8 cellular contexts compared by ENCODE assay signal in the genomic region with DNA sequence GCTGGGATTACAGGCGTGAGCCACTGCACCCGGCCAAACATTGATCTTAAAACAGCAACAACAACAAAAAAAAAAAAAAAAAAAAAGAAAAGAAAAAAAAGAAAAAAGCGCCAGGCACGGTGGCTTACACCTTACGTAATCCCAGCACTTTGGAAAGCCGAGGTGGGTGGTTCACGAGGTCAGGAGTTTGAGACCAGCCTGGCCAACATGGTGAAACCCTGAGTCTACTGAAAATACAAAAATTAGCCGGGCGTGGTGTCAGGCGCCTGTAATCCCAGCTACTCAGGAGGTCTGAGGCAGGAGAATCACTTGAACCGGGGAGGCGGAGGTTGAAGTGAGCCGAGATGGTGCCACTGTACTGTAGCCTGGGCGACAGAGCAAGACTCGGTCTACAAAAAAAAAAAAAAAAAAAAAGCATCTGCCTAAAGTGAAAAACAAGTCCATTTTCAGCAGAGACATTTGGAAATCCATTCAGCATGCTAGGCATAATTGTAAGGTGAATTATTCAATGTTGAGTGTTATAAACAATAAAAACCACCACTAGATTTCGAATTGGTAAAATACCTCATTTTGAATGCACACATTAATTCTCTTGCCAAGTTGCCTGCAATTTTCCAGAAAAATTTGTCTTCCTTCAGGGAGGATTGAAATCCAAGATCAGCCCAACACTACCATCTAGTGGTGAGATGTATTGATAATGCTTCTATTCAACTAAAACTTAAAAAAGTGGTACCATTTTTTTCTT. TPM values are rescaled to one million over a fixed set of nuclear protein-coding genes. Genes with fewer than 3 reads are reported as not detected.
DNase-seq lines count a peak whose midpoint lies in the region; ATAC-seq, FAIRE-seq and TF ChIP-seq lines count a peak whose summit lies in the region.

No MANE protein-coding gene starts in this region.

- in situ Hi-C loops in gastrocnemius medialis (cut with MboI; ENCODE audit: low sequenced_read_pairs in 4 of 4): loop anchor here (5.0 to 10.0 kb wide), 3 partner anchors 83 to 103 kb away; no protein-coding TSS in a partner anchor

- H3K27ac Mint-ChIP-seq in WTC11: peak overlapping the region; percentile 30; the same call in 1 of the 2 replicates

- intact Hi-C loops in heart left ventricle (cut with DNase I): loop anchor here (1.0 to 10.0 kb wide), 10 partner anchors 40 to 210 kb away; a partner anchor contains a TSS
- intact Hi-C loops in Right ventricle myocardium inferior (cut with DNase I): loop anchor here (1.0 to 5.0 kb wide), 3 partner anchors 86 to 208 kb away; no protein-coding TSS in a partner anchor
- intact Hi-C loops in gastrocnemius medialis (cut with DNase I; ENCODE audit: low total_unique reads): loop anchor here (1.0 to 5.0 kb wide), 2 partner anchors 100 to 208 kb away; no protein-coding TSS in a partner anchor

- H3K27ac ChIP-seq in heart left ventricle: no peak overlapping the region
- H3K27ac ChIP-seq in gastrocnemius medialis: no peak overlapping the region

- H3K36me3 ChIP-seq in heart left ventricle: peaks cover 0 to 46% (median 43%) of the 10 kb centered on the region in 9 donors
- H3K36me3 ChIP-seq in gastrocnemius medialis: peaks cover 0 to 20% of the 10 kb centered on the region in 2 donors

- peak; percentile 56 to 83 (median 68) for TF ChIP-seq CTCF in heart left ventricle (IDR thresholded peaks at IDR 0.05)
- TF ChIP-seq CTCF in WTC11 (IDR thresholded peaks at IDR 0.05): peak; percentile 49
- peak; percentile 70 to 83 (median 72) for TF ChIP-seq CTCF in gastrocnemius medialis (IDR thresholded peaks at IDR 0.05 in 4 of 5, conservative IDR thresholded peaks at IDR 0.05 in 1 of 5)

- ATAC-seq in heart left ventricle (peak in 1 of 4 donors; percentile 46), Right ventricle myocardium inferior (no peak), WTC11 (no peak), gastrocnemius medialis (no peak), HG03469 (IDR thresholded peaks at IDR 0.05; ENCODE audit: unreplicated experiment) (no peak)

- CTCF ChIA-PET in WTC11 (lab: Charles Lee): interaction anchor here (0.6 to 2.4 kb wide), 17 partner anchors 8 to 208 kb away, joined by 3 to 23 read pairs (median 5); a partner anchor contains a TSS

- no peak for FAIRE-seq in GM12892 (lab: Jason Lieb, UNC)

- H3K9me3 ChIP-seq in heart left ventricle (peaks cover 0 to under 1% (median 0%) of the 10 kb centered on the region in 12 donors), gastrocnemius medialis (no peaks in the 10 kb centered on the region)

- H3K4me1 ChIP-seq in heart left ventricle: no peaks in the 10 kb centered on the region
- H3K4me1 ChIP-seq in gastrocnemius medialis: no peaks in the 10 kb centered on the region

- DNase-seq in heart left ventricle (peak in 1 of 5 donors; percentile 22), Right ventricle myocardium inferior (ENCODE audit: missing footprints) (no peak), NCI-H146 (lab: John Stamatoyannopoulos, UW) (peak; percentile 65), WTC11 (ENCODE audit: low spot score) (no peak), glomerular endothelial cell (ENCODE audit: extremely low read depth, low read depth, low spot score) (peak; percentile 78), gastrocnemius medialis (no peak), GM12892 (ENCODE audit: insufficient read length) (no peak)

- H3K4me3 ChIP-seq in heart left ventricle: no peak overlapping the region
- no peak overlapping the region for H3K4me3 ChIP-seq in gastrocnemius medialis

- POLR2A ChIA-PET in WTC11 (lab: Charles Lee): no interaction called here

- peaks cover 2% of the 10 kb centered on the region for H3K9me3 Mint-ChIP-seq in WTC11

- WGBS in heart left ventricle, 4 donors: 68 to 73% (median 71%) methylated on average over 16 of the region's 16 CpGs

- no peaks in the 10 kb centered on the region for H3K27me3 ChIP-seq in heart left ventricle
- no peaks in the 10 kb centered on the region for H3K27me3 ChIP-seq in gastrocnemius medialis

- H3K4me3 Mint-ChIP-seq in WTC11: no peak overlapping the region

- H3K4me1 Mint-ChIP-seq in WTC11: peaks cover 1% of the 10 kb centered on the region

- H3K27me3 Mint-ChIP-seq in WTC11 (ENCODE audit: low read depth): no peaks in the 10 kb centered on the region

- H3K36me3 Mint-ChIP-seq in WTC11: peaks cover 13% of the 10 kb centered on the region

- TF ChIP-seq POLR2A in heart left ventricle (IDR thresholded peaks at IDR 0.05) (no peak), gastrocnemius medialis (IDR thresholded peaks at IDR 0.05) (no peak), GM12892 (IDR thresholded peaks at IDR 0.05; ENCODE audit: low read depth, low read length) (no peak)

TF ChIP-seq in WTC11, 78 proteins besides CTCF, POLR2A, EP300 and RAD21 (continues in another document):
- TF ChIP-seq, protein P1, sequence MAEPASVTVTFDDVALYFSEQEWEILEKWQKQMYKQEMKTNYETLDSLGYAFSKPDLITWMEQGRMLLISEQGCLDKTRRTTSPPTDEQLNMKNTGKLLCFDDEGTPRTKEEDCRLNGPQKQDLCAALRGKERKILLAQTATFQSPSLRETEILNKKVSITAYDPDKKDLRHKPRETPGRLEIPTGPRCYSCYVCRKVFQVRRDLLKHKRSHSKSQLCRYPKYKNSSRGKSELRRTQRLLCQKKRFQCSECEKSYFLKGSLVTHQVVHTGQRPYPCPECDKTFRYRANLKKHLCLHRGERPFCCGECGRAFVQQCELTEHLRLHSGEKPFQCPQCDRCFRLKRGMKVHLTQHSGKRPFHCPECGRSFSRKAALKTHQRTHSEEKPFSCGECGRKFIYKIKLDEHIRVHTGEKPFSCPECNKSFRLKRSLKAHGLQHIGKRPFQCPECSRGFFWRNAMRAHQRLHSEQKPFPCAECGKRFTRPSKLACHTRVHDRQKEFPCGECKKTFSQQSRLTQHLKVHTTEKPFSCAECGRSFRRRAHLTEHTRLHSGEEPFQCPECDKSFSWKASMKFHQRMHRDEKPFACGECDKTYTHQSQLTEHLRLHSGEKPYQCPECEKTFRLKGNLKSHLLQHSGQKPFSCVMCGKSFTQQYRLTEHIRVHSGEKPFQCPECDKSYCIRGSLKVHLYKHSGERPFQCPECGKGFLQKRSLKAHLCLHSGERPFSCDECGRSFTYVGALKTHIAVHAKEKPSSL (CRISPR knock-in tag; conservative IDR thresholded peaks at IDR 0.05): no peak
- TF ChIP-seq, protein P2, sequence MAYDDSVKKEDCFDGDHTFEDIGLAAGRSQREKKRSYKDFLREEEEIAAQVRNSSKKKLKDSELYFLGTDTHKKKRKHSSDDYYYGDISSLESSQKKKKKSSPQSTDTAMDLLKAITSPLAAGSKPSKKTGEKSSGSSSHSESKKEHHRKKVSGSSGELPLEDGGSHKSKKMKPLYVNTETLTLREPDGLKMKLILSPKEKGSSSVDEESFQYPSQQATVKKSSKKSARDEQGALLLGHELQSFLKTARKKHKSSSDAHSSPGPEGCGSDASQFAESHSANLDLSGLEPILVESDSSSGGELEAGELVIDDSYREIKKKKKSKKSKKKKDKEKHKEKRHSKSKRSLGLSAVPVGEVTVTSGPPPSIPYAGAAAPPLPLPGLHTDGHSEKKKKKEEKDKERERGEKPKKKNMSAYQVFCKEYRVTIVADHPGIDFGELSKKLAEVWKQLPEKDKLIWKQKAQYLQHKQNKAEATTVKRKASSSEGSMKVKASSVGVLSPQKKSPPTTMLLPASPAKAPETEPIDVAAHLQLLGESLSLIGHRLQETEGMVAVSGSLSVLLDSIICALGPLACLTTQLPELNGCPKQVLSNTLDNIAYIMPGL (CRISPR knock-in tag; IDR thresholded peaks at IDR 0.05): no peak
- TF ChIP-seq, protein P3, sequence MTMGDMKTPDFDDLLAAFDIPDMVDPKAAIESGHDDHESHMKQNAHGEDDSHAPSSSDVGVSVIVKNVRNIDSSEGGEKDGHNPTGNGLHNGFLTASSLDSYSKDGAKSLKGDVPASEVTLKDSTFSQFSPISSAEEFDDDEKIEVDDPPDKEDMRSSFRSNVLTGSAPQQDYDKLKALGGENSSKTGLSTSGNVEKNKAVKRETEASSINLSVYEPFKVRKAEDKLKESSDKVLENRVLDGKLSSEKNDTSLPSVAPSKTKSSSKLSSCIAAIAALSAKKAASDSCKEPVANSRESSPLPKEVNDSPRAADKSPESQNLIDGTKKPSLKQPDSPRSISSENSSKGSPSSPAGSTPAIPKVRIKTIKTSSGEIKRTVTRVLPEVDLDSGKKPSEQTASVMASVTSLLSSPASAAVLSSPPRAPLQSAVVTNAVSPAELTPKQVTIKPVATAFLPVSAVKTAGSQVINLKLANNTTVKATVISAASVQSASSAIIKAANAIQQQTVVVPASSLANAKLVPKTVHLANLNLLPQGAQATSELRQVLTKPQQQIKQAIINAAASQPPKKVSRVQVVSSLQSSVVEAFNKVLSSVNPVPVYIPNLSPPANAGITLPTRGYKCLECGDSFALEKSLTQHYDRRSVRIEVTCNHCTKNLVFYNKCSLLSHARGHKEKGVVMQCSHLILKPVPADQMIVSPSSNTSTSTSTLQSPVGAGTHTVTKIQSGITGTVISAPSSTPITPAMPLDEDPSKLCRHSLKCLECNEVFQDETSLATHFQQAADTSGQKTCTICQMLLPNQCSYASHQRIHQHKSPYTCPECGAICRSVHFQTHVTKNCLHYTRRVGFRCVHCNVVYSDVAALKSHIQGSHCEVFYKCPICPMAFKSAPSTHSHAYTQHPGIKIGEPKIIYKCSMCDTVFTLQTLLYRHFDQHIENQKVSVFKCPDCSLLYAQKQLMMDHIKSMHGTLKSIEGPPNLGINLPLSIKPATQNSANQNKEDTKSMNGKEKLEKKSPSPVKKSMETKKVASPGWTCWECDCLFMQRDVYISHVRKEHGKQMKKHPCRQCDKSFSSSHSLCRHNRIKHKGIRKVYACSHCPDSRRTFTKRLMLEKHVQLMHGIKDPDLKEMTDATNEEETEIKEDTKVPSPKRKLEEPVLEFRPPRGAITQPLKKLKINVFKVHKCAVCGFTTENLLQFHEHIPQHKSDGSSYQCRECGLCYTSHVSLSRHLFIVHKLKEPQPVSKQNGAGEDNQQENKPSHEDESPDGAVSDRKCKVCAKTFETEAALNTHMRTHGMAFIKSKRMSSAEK (CRISPR knock-in tag; IDR thresholded peaks at IDR 0.05; ENCODE audit: borderline replicate concordance): no peak
- no peak for TF ChIP-seq GTF2I (CRISPR knock-in tag; conservative IDR thresholded peaks at IDR 0.05)

RNA-seq across cellular contexts. Expression of a gene that starts 8.0 kb away (rescaled TPM):
- total RNA-seq in heart left ventricle (10 to 100 TPM in 4 of 9 donors, 1 to 10 TPM in 5; 6.8 to 28.4 (median 9.3) TPM), Right ventricle myocardium inferior (9.6 TPM), WTC11 (2021) (47.8 to 55.8 TPM (median 51.7 TPM) in 3 replicates), glomerular endothelial cell (37.7 and 40.3 TPM in 2 replicates), gastrocnemius medialis (1 to 10 TPM; 5.4 to 9.2 (median 7.3) TPM)
- polyA plus RNA-seq in heart left ventricle: 10 to 100 TPM; 12.6 to 21.6 TPM
- 40.3 TPM for polyA plus RNA-seq in GM12892 (2012; ENCODE audit: missing spikeins)

Comparison
In these comparisons a context has a peak if more than half of its experiments do, and no peak if none do; other contexts are left out.
1. DNase-seq: peak in NCI-H146 (single experiment) and glomerular endothelial cell (single experiment); none in Right ventricle myocardium inferior (single experiment), WTC11 (single experiment), gastrocnemius medialis (0 of 2) and GM12892 (single experiment).
2. Peak in every context shown above with its lines, with median percentiles within 50 percentile points of each other: CTCF ChIP-seq.